8 cellular contexts compared by ENCODE assay signal in the genomic region with DNA sequence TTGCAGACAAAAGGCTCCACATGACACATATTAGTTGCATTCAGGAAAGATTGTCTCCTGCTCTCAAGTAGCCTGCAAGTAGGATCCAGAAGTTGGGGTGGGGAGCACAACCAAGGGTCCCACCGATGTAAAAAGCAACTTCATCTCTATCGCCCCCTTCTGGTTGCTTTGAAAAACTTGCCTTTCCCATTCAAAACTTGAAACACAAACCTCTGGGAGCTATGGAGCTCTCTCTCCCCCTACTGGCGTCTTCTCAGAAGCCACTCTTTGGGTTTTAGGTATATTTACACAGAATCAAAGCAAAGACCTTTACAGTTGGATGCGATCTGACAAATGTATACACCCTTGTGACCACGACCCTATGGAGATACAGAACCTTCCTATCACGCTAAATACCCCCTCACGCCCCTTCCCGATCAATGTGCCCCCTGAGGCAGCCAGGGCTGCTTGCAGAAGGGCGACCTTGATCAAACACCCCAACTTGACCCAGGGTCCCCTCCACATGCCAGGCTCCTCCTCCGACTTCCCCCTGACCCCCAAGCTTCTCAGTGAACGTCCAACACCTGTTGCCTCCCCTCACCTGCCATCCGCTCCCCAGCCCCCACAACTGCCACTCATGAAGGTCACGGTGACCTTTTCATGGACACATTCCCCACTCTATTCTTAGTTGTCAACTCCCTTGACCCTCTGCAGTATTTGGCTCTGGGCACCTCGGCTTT.
DNase-seq lines count a peak whose midpoint lies in the region; ATAC-seq and TF ChIP-seq lines count a peak whose summit lies in the region.

No MANE protein-coding gene starts in this region.

- TF ChIP-seq CTCF in AG10803 (conservative IDR thresholded peaks at IDR 0.05; ENCODE audit: low read length): peak; percentile 100
- peak; percentile 99 for TF ChIP-seq CTCF in cardiac fibroblast (IDR thresholded peaks at IDR 0.05; ENCODE audit: low read depth, low read length)

- DNase-seq in AG10803 (ENCODE audit: low read depth): peak; percentile 81
- peak; percentile 66 for DNase-seq in NCI-H2107 (lab: John Stamatoyannopoulos, UW)
- DNase-seq in T-helper 22 cell (ENCODE audit: low read depth): peak; percentile 43
- DNase-seq in cardiac fibroblast (ENCODE audit: low read depth in 2 of 2): peak; percentile 91 to 92
- DNase-seq in islet precursor cell: peak; percentile 72
- DNase-seq in stimulated activated CD8-positive, alpha-beta memory T cell treated with anti-CD3 and anti-CD28 coated beads, Interleukin-4, amount 100 ng/mL, for 48 hours: peak; percentile 67

- ATAC-seq in GM18517 (IDR thresholded peaks at IDR 0.05; ENCODE audit: unreplicated experiment) (peak; percentile 57), HG03521 (IDR thresholded peaks at IDR 0.05; ENCODE audit: unreplicated experiment) (no peak)

- H3K4me3 ChIP-seq in AG10803 (ENCODE audit: low read length) (no peak overlapping the region), cardiac fibroblast (replicated peaks in 1 of 2; ENCODE audit: low read depth in 2 of 2, low read length in 2 of 2) (no peak overlapping the region)
